ENCODE assay signal across 18 cellular contexts in genomic region chr12:24565300-24565699, GRCh38.
DNase-seq lines count a peak whose midpoint lies in the region; TF ChIP-seq lines count a peak whose summit lies in the region.
"Had no signal": no experiment of that assay in that cellular context is flagged by ENCODE, and none has a peak within 500 bp of the region (broad histone marks: within the 10 kb centered on the region; RNA-seq: fewer than 3 reads in every experiment).

No MANE protein-coding gene starts in this region.

- peaks cover 33% of the 10 kb centered on the region for H3K27me3 Mint-ChIP-seq in nephron (ENCODE audit: low read depth)

- H3K4me1 Mint-ChIP-seq in nephron: peaks cover 22% of the 10 kb centered on the region

- H3K4ac ChIP-seq in mesenchymal stem cell (ENCODE audit: low read depth in 1 of 2, low read length in 2 of 2): no peak overlapping the region

- no peak overlapping the region for H2BK5ac ChIP-seq in mesenchymal stem cell (ENCODE audit: low read depth, low read length, poor library complexity, severe bottlenecking)

- DNase-seq in EH (ENCODE audit: low read depth) (peak; percentile 7), NCI-H524 (lab: John Stamatoyannopoulos, UW) (peak; percentile 74 to 89), adipocyte (ENCODE audit: low read depth) (peak; percentile 1), mucosa of gallbladder (ENCODE audit: low spot score) (no peak), mesenchymal stem cell (no peak)
- no peak for DNase-seq in activated CD4-positive, alpha-beta T cell treated with anti-CD3 and anti-CD28 coated beads for 1 hour
- no peak for DNase-seq in activated T-cell treated with anti-CD3 and anti-CD28 coated beads, Interleukin-2, amount 50 U/mL, for 1 hour
- DNase-seq: ACHN; Calu3; CD4-positive, alpha-beta T cell; EL; MG63; NCI-H1105; NCI-H187; NCI-H510A; PC-3 had no signal

- H3K27ac Mint-ChIP-seq in nephron: no peak overlapping the region
- H3K27ac Mint-ChIP-seq: B cell; CD4-positive, alpha-beta T cell had no signal

- 90% methylated on average over 5 of the region's 5 CpGs for WGBS in mesenchymal stem cell

- H3K4me3 Mint-ChIP-seq in nephron: peak overlapping the region; percentile 26 to 98 (median 95)
- H3K4me3 Mint-ChIP-seq: B cell; CD4-positive, alpha-beta T cell had no signal

- H2AK5ac ChIP-seq in mesenchymal stem cell (ENCODE audit: low read length, severe bottlenecking): no peak overlapping the region

- H3K4me2 ChIP-seq in mesenchymal stem cell (ENCODE audit: low read length, poor library complexity, severe bottlenecking): no peak overlapping the region

- no peaks in the 10 kb centered on the region for H3K36me3 ChIP-seq in adipocyte (ENCODE audit: control insufficient read depth, insufficient read depth, low read length, severe bottlenecking)
- no peaks in the 10 kb centered on the region for H3K36me3 ChIP-seq in mesenchymal stem cell (ENCODE audit: control insufficient read depth in 1 of 2, insufficient read depth in 2 of 2, low read depth in 1 of 2, low read length in 2 of 2)
- H3K36me3 ChIP-seq: MG63 had no signal

- no peaks in the 10 kb centered on the region for H3K9me3 ChIP-seq in adipocyte (ENCODE audit: control insufficient read depth, low read length)
- no peaks in the 10 kb centered on the region for H3K9me3 ChIP-seq in mesenchymal stem cell (ENCODE audit: control insufficient read depth, low read length)
- H3K9me3 ChIP-seq: MG63 had no signal

- peak overlapping the region in 1 of 2 experiments; percentile 29 for H2BK12ac ChIP-seq in mesenchymal stem cell (ENCODE audit: low read length in 2 of 2)

- peaks cover 6% of the 10 kb centered on the region for H3K79me1 ChIP-seq in mesenchymal stem cell (replicated peaks; ENCODE audit: low read length, poor library complexity, severe bottlenecking)

- H3K9me3 Mint-ChIP-seq in nephron: no peaks in the 10 kb centered on the region
- H3K9me3 Mint-ChIP-seq: CD4-positive, alpha-beta T cell had no signal

- no peaks in the 10 kb centered on the region for H3K27me3 ChIP-seq in adipocyte (replicated peaks; ENCODE audit: control insufficient read depth, insufficient read depth, low read length)
- H3K27me3 ChIP-seq in mesenchymal stem cell (ENCODE audit: control insufficient read depth in 1 of 2, insufficient read depth in 1 of 2, low read length in 2 of 2): no peaks in the 10 kb centered on the region

- H3K36me3 Mint-ChIP-seq in nephron (ENCODE audit: low read depth): no peaks in the 10 kb centered on the region

- H3K9ac ChIP-seq in adipocyte (ENCODE audit: low read length) (no peak overlapping the region), mesenchymal stem cell (ENCODE audit: low read length) (no peak overlapping the region)

- H3K4me1 ChIP-seq in adipocyte (ENCODE audit: control insufficient read depth, insufficient read depth, low read length) (peaks cover 12% of the 10 kb centered on the region), mesenchymal stem cell (ENCODE audit: control insufficient read depth, insufficient read depth, low read depth, low read length) (peaks cover 3% of the 10 kb centered on the region)

- no peak overlapping the region for H2BK120ac ChIP-seq in mesenchymal stem cell (ENCODE audit: low read depth, low read length)

- TF ChIP-seq CTCF in nephron (IDR thresholded peaks at IDR 0.05; ENCODE audit: unreplicated experiment in 3 of 3): no peak

- no peak overlapping the region for H4K8ac ChIP-seq in mesenchymal stem cell (ENCODE audit: low read length)

- H4K91ac ChIP-seq in mesenchymal stem cell (ENCODE audit: low read length): no peak overlapping the region

- no peak overlapping the region for H3K14ac ChIP-seq in mesenchymal stem cell (ENCODE audit: low read length in 2 of 2)

- H3K27ac ChIP-seq in mesenchymal stem cell (ENCODE audit: low read length, poor library complexity, severe bottlenecking): no peak overlapping the region

- H3K18ac ChIP-seq in mesenchymal stem cell (ENCODE audit: low read depth in 1 of 2, low read length in 2 of 2): no peak overlapping the region

- H3K4me3 ChIP-seq in adipocyte (ENCODE audit: low read length) (no peak overlapping the region), mesenchymal stem cell (ENCODE audit: insufficient read depth in 1 of 2, low read depth in 1 of 2, low read length in 2 of 2) (no peak overlapping the region)
- H3K4me3 ChIP-seq: MG63 had no signal

- H2AFZ ChIP-seq in mesenchymal stem cell (ENCODE audit: low read depth, low read length): no peak overlapping the region

- no peak overlapping the region for H2BK15ac ChIP-seq in mesenchymal stem cell (ENCODE audit: low read depth, poor library complexity, severe bottlenecking)

- no peak overlapping the region for H3K23ac ChIP-seq in mesenchymal stem cell (ENCODE audit: low read length in 2 of 2)

Comparison
In these comparisons a context has a peak if more than half of its experiments do, and no peak if none do; other contexts are left out.
1. DNase-seq: peak in EH (single experiment), NCI-H524 (2 of 2) and adipocyte (single experiment); none in activated CD4-positive, alpha-beta T cell treated with anti-CD3 and anti-CD28 coated beads for 1 hour (single experiment), activated T-cell treated with anti-CD3 and anti-CD28 coated beads, Interleukin-2, amount 50 U/mL, for 1 hour (single experiment), mucosa of gallbladder (single experiment) and mesenchymal stem cell (single experiment).